Comparison of ENCODE assay signal across 18 cellular contexts in the genomic region with DNA sequence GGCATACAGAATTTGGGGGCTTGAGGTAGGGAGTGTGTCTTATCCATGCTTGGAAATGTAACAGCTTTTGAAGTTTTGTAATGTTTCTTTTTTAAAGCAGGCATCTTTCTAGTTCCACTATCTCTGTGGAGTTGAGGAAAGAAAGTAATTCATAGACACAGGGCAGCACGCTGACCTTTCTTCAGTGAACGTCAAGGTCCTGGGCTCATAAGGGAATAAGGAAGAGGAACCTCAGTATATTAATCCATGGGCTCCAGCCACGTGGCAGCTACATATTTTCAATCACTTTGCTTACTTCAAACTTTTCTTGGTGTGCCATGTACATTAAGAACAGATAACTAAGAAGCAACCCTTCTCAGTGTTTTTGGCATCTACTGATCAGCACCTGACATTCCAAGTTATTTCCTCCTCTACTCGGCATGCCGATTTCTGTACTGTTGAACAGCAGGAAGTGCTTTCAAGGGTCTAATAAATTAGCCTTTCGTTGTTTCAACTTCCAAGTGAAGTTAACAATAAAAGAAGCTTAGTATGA.
DNase-seq lines count a peak whose midpoint lies in the region; ATAC-seq and TF ChIP-seq lines count a peak whose summit lies in the region.
"Had no signal": no experiment of that assay in that cellular context is flagged by ENCODE, and none has a peak within 500 bp of the region (broad histone marks: within the 10 kb centered on the region; RNA-seq: fewer than 3 reads in every experiment).

No MANE protein-coding gene starts in this region.

- H3K4me3 ChIP-seq in prostate gland (no peak overlapping the region), uterus (no peak overlapping the region)
- H3K4me3 ChIP-seq: BLaER1 treated with 17β-estradiol and CSF1 and Interleukin-3, amounts not matched to agents 10 nM and 100 nM had no signal

- no peak overlapping the region for H3K4me3 Mint-ChIP-seq in chondrocyte (ENCODE audit: unreplicated experiment)
- H3K4me3 Mint-ChIP-seq: activated B cell treated with CpG ODN at 0.5 μM for 24 hours; stimulated activated naive CD8-positive, alpha-beta T cell treated with anti-CD3 and anti-CD28 coated beads, Interleukin-15, amount 100 ng/mL, for 72 hours had no signal

- H3K9me3 Mint-ChIP-seq in chondrocyte (ENCODE audit: low read depth): no peaks in the 10 kb centered on the region
- H3K9me3 Mint-ChIP-seq: activated B cell treated with CpG ODN at 0.5 μM for 24 hours; activated T-helper 2 cell treated with anti-CD3 and anti-CD28 coated beads, Interferon-gamma antibody, Interleukin-2, Interleukin-4, amounts not matched to agents 10 μg/mL and 5 μg/mL and 100 μg/mL, durations not matched to agents 14 hours and 24 hours and 36 hours; stimulated activated naive CD8-positive, alpha-beta T cell treated with anti-CD3 and anti-CD28 coated beads, Interleukin-15, amount 100 ng/mL, for 72 hours had no signal

- no peak for DNase-seq in chondrocyte (ENCODE audit: low spot score)
- DNase-seq in left lobe of liver (ENCODE audit: low spot score): no peak
- DNase-seq in prostate gland (ENCODE audit: low spot score): no peak
- DNase-seq in uterus: no peak
- DNase-seq in effector CD4-positive, alpha-beta T cell: no peak
- DNase-seq in NCI-H2196 treated with DMSO at 0.1 percent for 48 hours (lab: John Stamatoyannopoulos, UW; ENCODE audit: unreplicated experiment): no peak
- no peak for DNase-seq in G401 (ENCODE audit: low spot score)
- DNase-seq: activated B cell treated with CpG ODN at 0.5 μM for 24 hours; amygdala; glutamatergic neuron; HCEC 1CT; midbrain; NCI-H1436 treated with DMSO at 0.1 percent for 48 hours; NCI-H446; stimulated activated naive CD8-positive, alpha-beta T cell treated with anti-CD3 and anti-CD28 coated beads, Interleukin-15, amount 100 ng/mL, for 72 hours; T-helper 1 cell had no signal

- H3K36me3 Mint-ChIP-seq in chondrocyte (ENCODE audit: low read depth): no peaks in the 10 kb centered on the region

- in situ Hi-C loops in G401 (cut with HindIII; ENCODE audit: low sequenced_read_pairs): no loop called here

- ATAC-seq in left lobe of liver: peak; percentile 4
- ATAC-seq: stimulated activated naive CD8-positive, alpha-beta T cell treated with anti-CD3 and anti-CD28 coated beads, Interleukin-15, amount 100 ng/mL, for 72 hours had no signal

- H3K27ac Mint-ChIP-seq in chondrocyte (ENCODE audit: unreplicated experiment): peak overlapping the region; percentile 67
- H3K27ac Mint-ChIP-seq: activated B cell treated with CpG ODN at 0.5 μM for 24 hours; activated T-helper 2 cell treated with anti-CD3 and anti-CD28 coated beads, Interferon-gamma antibody, Interleukin-2, Interleukin-4, amounts not matched to agents 10 μg/mL and 5 μg/mL and 100 μg/mL, durations not matched to agents 14 hours and 24 hours and 36 hours; stimulated activated naive CD8-positive, alpha-beta T cell treated with anti-CD3 and anti-CD28 coated beads, Interleukin-15, amount 100 ng/mL, for 72 hours had no signal

- H3K27me3 Mint-ChIP-seq in chondrocyte (ENCODE audit: low read depth): no peaks in the 10 kb centered on the region

- H3K4me1 ChIP-seq in prostate gland (replicated peaks) (peaks cover 8% of the 10 kb centered on the region), uterus (no peaks in the 10 kb centered on the region)

- H3K9me3 ChIP-seq in prostate gland: no peaks in the 10 kb centered on the region
- no peaks in the 10 kb centered on the region for H3K9me3 ChIP-seq in uterus
- H3K9me3 ChIP-seq: BLaER1 treated with 17β-estradiol and CSF1 and Interleukin-3, amounts not matched to agents 10 nM and 100 nM had no signal

- TF ChIP-seq POLR2A in prostate gland (IDR thresholded peaks at IDR 0.05): no peak
- no peak for TF ChIP-seq POLR2A in uterus (IDR thresholded peaks at IDR 0.05)

- no peaks in the 10 kb centered on the region for H3K27me3 ChIP-seq in prostate gland (replicated peaks; ENCODE audit: insufficient read depth)
- H3K27me3 ChIP-seq in uterus: peaks cover 0 to 3% of the 10 kb centered on the region in 2 donors
- H3K27me3 ChIP-seq: BLaER1 treated with 17β-estradiol and CSF1 and Interleukin-3, amounts not matched to agents 10 nM and 100 nM had no signal

- 25% methylated on average over 6 of the region's 6 CpGs for WGBS in prostate gland

- peaks cover 56% of the 10 kb centered on the region for H3K4me1 Mint-ChIP-seq in chondrocyte (ENCODE audit: low read depth)
- H3K4me1 Mint-ChIP-seq: activated B cell treated with CpG ODN at 0.5 μM for 24 hours; stimulated activated naive CD8-positive, alpha-beta T cell treated with anti-CD3 and anti-CD28 coated beads, Interleukin-15, amount 100 ng/mL, for 72 hours had no signal

- no peak for TF ChIP-seq CTCF in chondrocyte (IDR thresholded peaks at IDR 0.05)
- no peak for TF ChIP-seq CTCF in prostate gland (IDR thresholded peaks at IDR 0.05)
- no peak for TF ChIP-seq CTCF in uterus (IDR thresholded peaks at IDR 0.05)

- H3K36me3 ChIP-seq in prostate gland: no peaks in the 10 kb centered on the region
- H3K36me3 ChIP-seq in uterus: no peaks in the 10 kb centered on the region
- H3K36me3 ChIP-seq: BLaER1 treated with 17β-estradiol and CSF1 and Interleukin-3, amounts not matched to agents 10 nM and 100 nM had no signal

- H3K27ac ChIP-seq in prostate gland (peak overlapping the region; percentile 61 to 64), uterus (peak overlapping the region; percentile 31 to 65)
- H3K27ac ChIP-seq: BLaER1 treated with 17β-estradiol and CSF1 and Interleukin-3, amounts not matched to agents 10 nM and 100 nM had no signal

- intact Hi-C loops in prostate gland (cut with DNase I): loop anchor here (5.0 kb wide), 3 partner anchors 64 to 84 kb away; no protein-coding TSS in a partner anchor
- intact Hi-C loops in uterus (cut with DNase I; ENCODE audit: low total_unique reads): no loop called here
